1 cellular context compared by ENCODE assay signal in the genomic region with DNA sequence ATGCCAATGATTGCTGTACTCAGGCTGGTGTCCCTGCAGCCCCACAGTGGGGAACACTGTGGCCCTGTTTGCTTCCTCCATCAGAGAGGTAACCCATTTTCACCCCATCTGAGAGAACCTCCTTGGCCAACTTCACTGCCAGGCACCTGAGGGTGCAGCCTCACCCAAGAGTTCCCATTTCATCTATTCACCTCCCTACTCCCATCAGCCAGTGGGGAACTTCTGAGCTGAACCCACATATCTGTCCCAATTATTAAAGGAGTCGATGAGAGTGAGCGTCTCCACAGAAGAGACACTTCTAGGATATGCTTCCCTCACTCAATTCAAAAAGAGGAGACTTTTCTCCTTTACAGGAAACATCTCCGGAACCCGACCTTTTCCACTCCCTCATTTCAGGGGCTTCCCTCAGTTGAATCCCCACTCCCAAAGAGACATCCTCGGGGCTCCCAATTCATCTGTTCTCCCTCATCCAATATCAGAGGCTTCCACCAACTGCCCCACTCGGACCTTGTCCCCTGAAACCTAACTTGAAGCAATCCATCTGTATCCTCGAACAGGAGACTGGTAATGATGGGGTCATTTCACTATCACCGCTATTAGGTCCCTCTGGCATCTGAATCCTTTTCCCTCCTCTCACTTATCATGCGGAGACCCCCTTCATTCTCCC.
TF ChIP-seq lines count a peak whose summit lies in the region.

No MANE protein-coding gene starts in this region.

TF ChIP-seq in HepG2, 621 proteins besides CTCF, POLR2A, EP300 and RAD21 (continued from another document):
- TF ChIP-seq, protein P1, sequence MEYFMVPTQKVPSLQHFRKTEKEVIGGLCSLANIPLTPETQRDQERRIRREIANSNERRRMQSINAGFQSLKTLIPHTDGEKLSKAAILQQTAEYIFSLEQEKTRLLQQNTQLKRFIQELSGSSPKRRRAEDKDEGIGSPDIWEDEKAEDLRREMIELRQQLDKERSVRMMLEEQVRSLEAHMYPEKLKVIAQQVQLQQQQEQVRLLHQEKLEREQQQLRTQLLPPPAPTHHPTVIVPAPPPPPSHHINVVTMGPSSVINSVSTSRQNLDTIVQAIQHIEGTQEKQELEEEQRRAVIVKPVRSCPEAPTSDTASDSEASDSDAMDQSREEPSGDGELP (IDR thresholded peaks at IDR 0.05; ENCODE audit: borderline replicate concordance, low read depth), result no peak
- TF ChIP-seq, protein P2, sequence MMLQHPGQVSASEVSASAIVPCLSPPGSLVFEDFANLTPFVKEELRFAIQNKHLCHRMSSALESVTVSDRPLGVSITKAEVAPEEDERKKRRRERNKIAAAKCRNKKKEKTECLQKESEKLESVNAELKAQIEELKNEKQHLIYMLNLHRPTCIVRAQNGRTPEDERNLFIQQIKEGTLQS (CRISPR knock-in tag; IDR thresholded peaks at IDR 0.05), result no peak
